Comparison of ENCODE assay signal across 8 cellular contexts in genomic region chr5:115209279-115209678, GRCh38. TPM values are rescaled to one million over a fixed set of nuclear protein-coding genes. Genes with fewer than 3 reads are reported as not detected.
A peak's percentile ranks its signal among the peaks of the same experiment; 100 is the strongest.
DNase-seq lines count a peak whose midpoint lies in the region; ATAC-seq and TF ChIP-seq lines count a peak whose summit lies in the region.

No MANE protein-coding gene starts in this region.

- no peak overlapping the region for H3K4me3 ChIP-seq in naive thymus-derived CD4-positive, alpha-beta T cell (ENCODE audit: low read length)
- no peak overlapping the region for H3K4me3 ChIP-seq in suprapubic skin

- TF ChIP-seq CTCF in CD14-positive monocyte (IDR thresholded peaks at IDR 0.05) (no peak), suprapubic skin (IDR thresholded peaks at IDR 0.05) (no peak)

- ATAC-seq in GM19395 (IDR thresholded peaks at IDR 0.05; ENCODE audit: unreplicated experiment) (peak; percentile 100), HG03439 (IDR thresholded peaks at IDR 0.05; ENCODE audit: unreplicated experiment) (peak; percentile 100)
- ATAC-seq in naive thymus-derived CD4-positive, alpha-beta T cell = peak; percentile 97

- CTCF ChIA-PET in activated CD4-positive, alpha-beta memory T cell treated with anti-CD3 and anti-CD28 coated beads, Interleukin-2, amount 10 ng/mL, durations not matched to agents 7 days and 5 days (lab: Charles Lee) = interaction anchor here (1.2 kb wide), 1 partner anchor 36 kb away, joined by 5 read pairs; no protein-coding TSS in a partner anchor
- CTCF ChIA-PET in naive thymus-derived CD4-positive, alpha-beta T cell (lab: Charles Lee) = no interaction called here

- H3K4me1 ChIP-seq in naive thymus-derived CD4-positive, alpha-beta T cell (ENCODE audit: control insufficient read depth in 2 of 2, insufficient read depth in 2 of 2, low read length in 2 of 2) = no peaks in the 10 kb centered on the region
- no peaks in the 10 kb centered on the region for H3K4me1 ChIP-seq in suprapubic skin

- POLR2A ChIA-PET in activated CD4-positive, alpha-beta memory T cell treated with anti-CD3 and anti-CD28 coated beads, Interleukin-2, amount 10 ng/mL, durations not matched to agents 7 days and 5 days (lab: Charles Lee) = interaction anchor here (0.5 kb wide), 1 partner anchor 49 kb away, joined by 3 read pairs; no protein-coding TSS in a partner anchor
- POLR2A ChIA-PET in naive thymus-derived CD4-positive, alpha-beta T cell (lab: Charles Lee) = interaction anchor here (0.6 kb wide), 1 partner anchor 375 kb away, joined by 3 read pairs; no protein-coding TSS in a partner anchor

- no peak overlapping the region for H3K27ac ChIP-seq in naive thymus-derived CD4-positive, alpha-beta T cell (ENCODE audit: low read depth, low read length)
- no peak overlapping the region for H3K27ac ChIP-seq in suprapubic skin

- no peak for TF ChIP-seq POLR2A in suprapubic skin (IDR thresholded peaks at IDR 0.05)

- peaks cover 20% of the 10 kb centered on the region for H3K4me1 Mint-ChIP-seq in CD14-positive monocyte
- H3K4me1 Mint-ChIP-seq in activated CD4-positive, alpha-beta memory T cell treated with anti-CD3 and anti-CD28 coated beads, Interleukin-2, amount 10 ng/mL, durations not matched to agents 7 days and 5 days = peaks cover 17% of the 10 kb centered on the region
- H3K4me1 Mint-ChIP-seq in naive thymus-derived CD4-positive, alpha-beta T cell = peaks cover 5 to 19% (median 12%) of the 10 kb centered on the region in 7 donors

- peak overlapping the region; percentile 83 to 91 (median 89) for H3K27ac Mint-ChIP-seq in CD14-positive monocyte
- peak overlapping the region; percentile 59 for H3K27ac Mint-ChIP-seq in activated CD4-positive, alpha-beta memory T cell treated with anti-CD3 and anti-CD28 coated beads, Interleukin-2, amount 10 ng/mL, durations not matched to agents 7 days and 5 days
- H3K27ac Mint-ChIP-seq in naive thymus-derived CD4-positive, alpha-beta T cell = peak overlapping the region in 3 of 9 donors; percentile 6 to 74 (median 62)

- H3K9me3 Mint-ChIP-seq in CD14-positive monocyte = no peaks in the 10 kb centered on the region
- no peaks in the 10 kb centered on the region for H3K9me3 Mint-ChIP-seq in activated CD4-positive, alpha-beta memory T cell treated with anti-CD3 and anti-CD28 coated beads, Interleukin-2, amount 10 ng/mL, durations not matched to agents 7 days and 5 days
- H3K9me3 Mint-ChIP-seq in naive thymus-derived CD4-positive, alpha-beta T cell = no peaks in the 10 kb centered on the region

- peaks cover 25 to 27% of the 10 kb centered on the region in 2 donors for H3K36me3 Mint-ChIP-seq in CD14-positive monocyte
- peaks cover 9% of the 10 kb centered on the region for H3K36me3 Mint-ChIP-seq in activated CD4-positive, alpha-beta memory T cell treated with anti-CD3 and anti-CD28 coated beads, Interleukin-2, amount 10 ng/mL, durations not matched to agents 7 days and 5 days (ENCODE audit: low read depth)
- H3K36me3 Mint-ChIP-seq in naive thymus-derived CD4-positive, alpha-beta T cell = peaks cover 0 to 38% (median 24%) of the 10 kb centered on the region in 5 donors

- H3K27me3 Mint-ChIP-seq in CD14-positive monocyte (ENCODE audit: low read depth in 3 of 3) = no peaks in the 10 kb centered on the region
- no peaks in the 10 kb centered on the region for H3K27me3 Mint-ChIP-seq in activated CD4-positive, alpha-beta memory T cell treated with anti-CD3 and anti-CD28 coated beads, Interleukin-2, amount 10 ng/mL, durations not matched to agents 7 days and 5 days
- no peaks in the 10 kb centered on the region for H3K27me3 Mint-ChIP-seq in naive thymus-derived CD4-positive, alpha-beta T cell

- intact Hi-C loops in CD14-positive monocyte (cut with micrococcal nuclease) = no loop called here
- intact Hi-C loops in naive thymus-derived CD4-positive, alpha-beta T cell (cut with micrococcal nuclease) = loop anchor here in 1 of 2 donors (1.0 to 2.0 kb wide), 5 partner anchors 28 to 632 kb away; partner anchors contain the start of genes AP3S1, ATG12 and FEM1C

- 85% methylated on average over 3 of the region's 3 CpGs for WGBS in suprapubic skin

- peaks cover 0 to 15% (median 5%) of the 10 kb centered on the region in 3 experiments for H3K36me3 ChIP-seq in naive thymus-derived CD4-positive, alpha-beta T cell (ENCODE audit: control insufficient read depth in 2 of 3, insufficient read depth in 3 of 3, low read length in 3 of 3)
- H3K36me3 ChIP-seq in suprapubic skin = peaks cover 11% of the 10 kb centered on the region

- H3K27me3 ChIP-seq in naive thymus-derived CD4-positive, alpha-beta T cell (ENCODE audit: control insufficient read depth in 2 of 2, insufficient read depth in 2 of 2, low read length in 2 of 2) = no peaks in the 10 kb centered on the region
- no peaks in the 10 kb centered on the region for H3K27me3 ChIP-seq in suprapubic skin

- no peaks in the 10 kb centered on the region for H3K9me3 ChIP-seq in naive thymus-derived CD4-positive, alpha-beta T cell (ENCODE audit: control insufficient read depth in 2 of 3, low read length in 3 of 3)
- H3K9me3 ChIP-seq in suprapubic skin = no peaks in the 10 kb centered on the region

- DNase-seq in CD14-positive monocyte (ENCODE audit: low spot score) = peak; percentile 76
- DNase-seq in activated CD4-positive, alpha-beta memory T cell treated with anti-CD3 and anti-CD28 coated beads, Interleukin-2, amount 10 ng/mL, durations not matched to agents 7 days and 5 days = peak; percentile 69
- DNase-seq in naive thymus-derived CD4-positive, alpha-beta T cell = peak in 8 of 9 donors; percentile 1 to 45 (median 15)
- DNase-seq in NCI-H187 (lab: John Stamatoyannopoulos, UW) = no peak
- DNase-seq in suprapubic skin (ENCODE audit: low spot score in 2 of 2) = no peak
- no peak for DNase-seq in amniotic stem cell (lab: John Stamatoyannopoulos, UW)

- TF ChIP-seq EP300 in suprapubic skin (IDR thresholded peaks at IDR 0.05) = no peak

- peak overlapping the region; percentile 31 to 71 for H3K4me3 Mint-ChIP-seq in CD14-positive monocyte
- H3K4me3 Mint-ChIP-seq in activated CD4-positive, alpha-beta memory T cell treated with anti-CD3 and anti-CD28 coated beads, Interleukin-2, amount 10 ng/mL, durations not matched to agents 7 days and 5 days = no peak overlapping the region
- H3K4me3 Mint-ChIP-seq in naive thymus-derived CD4-positive, alpha-beta T cell = peak overlapping the region in 1 of 10 donors; percentile 77

RNA-seq across cellular contexts. Expression of gene TRIM36, which starts 39.6 kb away (rescaled TPM):
- 1 to 10 TPM; 1.7 to 1.9 TPM for polyA plus RNA-seq in CD14-positive monocyte
- under 1 TPM in 1 of 2 experiments, not detected in 1; 0.45 TPM for total RNA-seq in activated CD4-positive, alpha-beta memory T cell treated with anti-CD3 and anti-CD28 coated beads, Interleukin-2, amount 10 ng/mL, durations not matched to agents 7 days and 5 days
- total RNA-seq in naive thymus-derived CD4-positive, alpha-beta T cell = 1 to 10 TPM in 1 of 5 experiments, under 1 TPM in 3, not detected in 1; 0.12 to 2.6 (median 0.32) TPM
- polyA plus RNA-seq in naive thymus-derived CD4-positive, alpha-beta T cell = not detected
- total RNA-seq in suprapubic skin = 1 to 10 TPM; 1.1 to 4.0 (median 2.0) TPM

RNA-seq across cellular contexts. Expression of gene PGGT1B, which starts 53.4 kb away (rescaled TPM):
- polyA plus RNA-seq in CD14-positive monocyte = 10 to 100 TPM; 11.6 to 32.6 TPM
- 10 to 100 TPM; 43.4 to 43.6 TPM for total RNA-seq in activated CD4-positive, alpha-beta memory T cell treated with anti-CD3 and anti-CD28 coated beads, Interleukin-2, amount 10 ng/mL, durations not matched to agents 7 days and 5 days
- 10 to 100 TPM; 34.5 to 49.1 (median 41.5) TPM for total RNA-seq in naive thymus-derived CD4-positive, alpha-beta T cell
- polyA plus RNA-seq in naive thymus-derived CD4-positive, alpha-beta T cell = 10 to 100 TPM; 10.3 to 15.7 TPM
- total RNA-seq in suprapubic skin = 10 to 100 TPM in 2 of 4 donors, 1 to 10 TPM in 2; 6.5 to 14.1 (median 9.9) TPM

Comparison
In these comparisons a context has a peak if more than half of its experiments do, and no peak if none do; other contexts are left out.
1. DNase-seq: peak in CD14-positive monocyte (single experiment), activated CD4-positive, alpha-beta memory T cell treated with anti-CD3 and anti-CD28 coated beads, Interleukin-2, amount 10 ng/mL, durations not matched to agents 7 days and 5 days (single experiment) and naive thymus-derived CD4-positive, alpha-beta T cell (8 of 9); none in NCI-H187 (0 of 2), suprapubic skin (0 of 2) and amniotic stem cell (single experiment).
2. Peak in every context shown above with its lines, with median percentiles within 50 percentile points of each other: ATAC-seq.